8 cellular contexts compared by ENCODE assay signal in the genomic region with DNA sequence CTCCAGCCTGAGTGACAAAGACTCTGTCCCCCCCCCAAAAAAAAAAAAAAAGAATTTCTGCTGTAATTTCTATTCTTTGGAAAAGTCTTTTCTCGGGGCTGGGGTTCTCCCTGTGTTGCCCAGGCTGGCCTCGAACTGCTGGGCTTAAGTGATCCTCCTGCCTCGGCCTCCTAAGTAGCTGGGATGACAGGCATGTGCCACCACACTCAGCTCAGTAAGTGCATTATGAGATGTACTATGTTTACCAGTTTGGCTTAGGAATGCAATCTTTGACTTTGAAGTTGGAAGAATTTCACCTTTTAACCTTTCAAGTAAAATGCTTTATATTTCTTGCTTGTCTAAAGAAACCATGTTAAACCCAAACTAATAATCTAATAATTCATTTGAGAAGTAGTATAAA.
"Had no signal": no experiment of that assay in that cellular context is flagged by ENCODE, and none has a peak within 500 bp of the region (broad histone marks: within the 10 kb centered on the region; RNA-seq: fewer than 3 reads in every experiment).

No MANE protein-coding gene starts in this region.

- H3K9me3 Mint-ChIP-seq: H9 had no signal

- H3K27ac ChIP-seq: HL-60 had no signal

- H2AFZ ChIP-seq: GM23338 had no signal

- DNase-seq: H9, HCEC 1CT, IMR-90, KBM-7 had no signal

- H3K27ac Mint-ChIP-seq: GM23338 had no signal

- H3K4me3 ChIP-seq: GM23338 had no signal

- FAIRE-seq: H1, H54 had no signal

- H3K4me3 Mint-ChIP-seq: GM23338, H9 had no signal

- H3K4me2 ChIP-seq: GM23338 had no signal

- ATAC-seq: GM23338 had no signal
